In genomic region chr6:61909541-61909940, GRCh38 we compare ENCODE assay signal across 22 cellular contexts.
DNase-seq lines count a peak whose midpoint lies in the region; ATAC-seq lines count a peak whose summit lies in the region.
"Had no signal": no experiment of that assay in that cellular context is flagged by ENCODE, and none has a peak within 500 bp of the region (broad histone marks: within the 10 kb centered on the region; RNA-seq: fewer than 3 reads in every experiment).

No MANE protein-coding gene starts in this region.

- ATAC-seq in GM21423 (IDR thresholded peaks at IDR 0.05; ENCODE audit: unreplicated experiment) = no peak
- no peak for ATAC-seq in GM21526 (IDR thresholded peaks at IDR 0.05; ENCODE audit: low FRiP score, unreplicated experiment)
- no peak for ATAC-seq in HG03460 (IDR thresholded peaks at IDR 0.05; ENCODE audit: unreplicated experiment)
- ATAC-seq: Panc1, T-cell had no signal

- peak; percentile 16 for DNase-seq in NCI-H1105 treated with DMSO at 0.1 percent for 48 hours (lab: John Stamatoyannopoulos, UW)
- DNase-seq in NCI-H1105 (lab: John Stamatoyannopoulos, UW) = no peak
- peak; percentile 40 for DNase-seq in NCI-H2081 treated with DMSO at 0.1 percent for 48 hours (lab: John Stamatoyannopoulos, UW)
- peak; percentile 79 for DNase-seq in NCI-H69 (lab: John Stamatoyannopoulos, UW)
- peak; percentile 41 for DNase-seq in superior temporal gyrus (ENCODE audit: extremely low spot score)
- DNase-seq: BE2C; CD8-positive, alpha-beta memory T cell; DMS79; H7; IMR-90; KG1; MG63; NCI-H1417; NCI-H1694 treated with DMSO at 0.1 percent for 48 hours; NCI-H2107; NCI-H446 treated with DMSO at 0.1 percent for 48 hours; SHP77; T-cell had no signal
